In genomic region chr3:196666001-196666867, GRCh38 we compare ENCODE assay signal across 8 cellular contexts. TPM values are rescaled to one million over a fixed set of nuclear protein-coding genes. Genes with fewer than 3 reads are reported as not detected.
DNase-seq lines count a peak whose midpoint lies in the region; ATAC-seq and TF ChIP-seq lines count a peak whose summit lies in the region.

No MANE protein-coding gene starts in this region.

- no peak overlapping the region for H3K27ac Mint-ChIP-seq in activated T-helper 1 cell treated with anti-CD3 and anti-CD28 coated beads, Interleukin-12 subunit alpha, Interleukin-12 subunit beta, Interleukin-2, Interleukin-4 antibody, amounts not matched to agents 30 ng/mL and 10 ng/mL and 1 ng/mL, durations not matched to agents 14 hours and 24 hours and 36 hours

- H3K4me1 ChIP-seq in NT2/D1 (ENCODE audit: insufficient read depth, insufficient read length), result peaks cover 13% of the 10 kb centered on the region

- ATAC-seq in HG03442 (IDR thresholded peaks at IDR 0.05; ENCODE audit: unreplicated experiment) (no peak), GM21825 (IDR thresholded peaks at IDR 0.05; ENCODE audit: unreplicated experiment) (no peak)

- H3K27me3 ChIP-seq in AG04450 (ENCODE audit: control insufficient read depth, insufficient read depth, low read length) (peaks cover 6% of the 10 kb centered on the region), NT2/D1 (ENCODE audit: insufficient read depth, insufficient read length) (peaks cover 6% of the 10 kb centered on the region)

- peaks cover 12% of the 10 kb centered on the region for H3K4me1 Mint-ChIP-seq in activated T-helper 1 cell treated with anti-CD3 and anti-CD28 coated beads, Interleukin-12 subunit alpha, Interleukin-12 subunit beta, Interleukin-2, Interleukin-4 antibody, amounts not matched to agents 30 ng/mL and 10 ng/mL and 1 ng/mL, durations not matched to agents 14 hours and 24 hours and 36 hours (ENCODE audit: low read depth)

- H3K9me3 ChIP-seq in AG04450 (ENCODE audit: control insufficient read depth, insufficient read depth, low read length) (no peaks in the 10 kb centered on the region; the same call in 1 of the 2 replicates), NT2/D1 (ENCODE audit: insufficient read depth, low read length) (no peaks in the 10 kb centered on the region)

- POLR2A ChIA-PET in AG04450 (lab: Yijun Ruan, JAX), result no interaction called here

- no peak for TF ChIP-seq CTCF in AG04450 (IDR thresholded peaks at IDR 0.05; ENCODE audit: low read depth, low read length)
- no peak for TF ChIP-seq CTCF in fibroblast of the aortic adventitia (IDR thresholded peaks at IDR 0.05; ENCODE audit: insufficient read depth, low read length)

- peaks cover 3% of the 10 kb centered on the region for H3K27me3 Mint-ChIP-seq in activated T-helper 1 cell treated with anti-CD3 and anti-CD28 coated beads, Interleukin-12 subunit alpha, Interleukin-12 subunit beta, Interleukin-2, Interleukin-4 antibody, amounts not matched to agents 30 ng/mL and 10 ng/mL and 1 ng/mL, durations not matched to agents 14 hours and 24 hours and 36 hours (ENCODE audit: insufficient read depth)

- intact Hi-C loops in activated T-helper 1 cell treated with anti-CD3 and anti-CD28 coated beads, Interleukin-12 subunit alpha, Interleukin-12 subunit beta, Interleukin-2, Interleukin-4 antibody, amounts not matched to agents 30 ng/mL and 10 ng/mL and 1 ng/mL, durations not matched to agents 14 hours and 24 hours and 36 hours (cut with micrococcal nuclease), result no loop called here

- peaks cover 6% of the 10 kb centered on the region for H3K36me3 Mint-ChIP-seq in activated T-helper 1 cell treated with anti-CD3 and anti-CD28 coated beads, Interleukin-12 subunit alpha, Interleukin-12 subunit beta, Interleukin-2, Interleukin-4 antibody, amounts not matched to agents 30 ng/mL and 10 ng/mL and 1 ng/mL, durations not matched to agents 14 hours and 24 hours and 36 hours (ENCODE audit: low read depth)

- H3K9ac ChIP-seq in NT2/D1 (ENCODE audit: insufficient read length, low read depth), result no peak overlapping the region

- H3K9me3 Mint-ChIP-seq in activated T-helper 1 cell treated with anti-CD3 and anti-CD28 coated beads, Interleukin-12 subunit alpha, Interleukin-12 subunit beta, Interleukin-2, Interleukin-4 antibody, amounts not matched to agents 30 ng/mL and 10 ng/mL and 1 ng/mL, durations not matched to agents 14 hours and 24 hours and 36 hours, result no peaks in the 10 kb centered on the region

- H3K36me3 ChIP-seq in NT2/D1 (ENCODE audit: insufficient read depth, insufficient read length, low read length), result no peaks in the 10 kb centered on the region

- CTCF ChIA-PET in AG04450 (lab: Charles Lee), result interaction anchor here (0.6 kb wide), 1 partner anchor 28 kb away, joined by 4 read pairs; no protein-coding TSS in a partner anchor

- H3K4me3 ChIP-seq in AG04450 (ENCODE audit: low read depth, low read length) (no peak overlapping the region), NT2/D1 (ENCODE audit: insufficient read length, low read depth) (no peak overlapping the region), fibroblast of the aortic adventitia (ENCODE audit: low read depth, low read length) (no peak overlapping the region)

- H3K27ac ChIP-seq in AG04450 (ENCODE audit: low read depth, low read length), result peak overlapping the region; percentile 57

- no peak overlapping the region for H3K4me3 Mint-ChIP-seq in activated T-helper 1 cell treated with anti-CD3 and anti-CD28 coated beads, Interleukin-12 subunit alpha, Interleukin-12 subunit beta, Interleukin-2, Interleukin-4 antibody, amounts not matched to agents 30 ng/mL and 10 ng/mL and 1 ng/mL, durations not matched to agents 14 hours and 24 hours and 36 hours

- DNase-seq in AG04450 (ENCODE audit: low read depth, low spot score) (no peak), HT-29 (ENCODE audit: low spot score) (peak; percentile 48), NT2/D1 (ENCODE audit: low read depth, low spot score) (peak; percentile 83), fibroblast of the aortic adventitia (ENCODE audit: low read depth) (peak; percentile 49)
- no peak for DNase-seq in activated T-helper 1 cell treated with anti-CD3 and anti-CD28 coated beads, Interleukin-12 subunit alpha, Interleukin-12 subunit beta, Interleukin-2, Interleukin-4 antibody, amounts not matched to agents 30 ng/mL and 10 ng/mL and 1 ng/mL, durations not matched to agents 14 hours and 24 hours and 36 hours (ENCODE audit: low spot score)
- DNase-seq in stimulated activated CD4-positive, alpha-beta T cell treated with anti-CD3 and anti-CD28 coated beads, Interleukin-4, amount 100 ng/mL, for 1 hour, result no peak

RNA-seq across cellular contexts. Expression of gene NRROS, which starts 26.7 kb away (rescaled TPM):
- 0.10 and 0.11 TPM in 2 replicates for polyA plus RNA-seq in AG04450 (2011; rRNA removed)
- polyA minus RNA-seq in AG04450 (2011; rRNA and poly(A)+ RNA removed), result 0.09 TPM in 1 of 2 replicates, not detected in the other
- not detected in 2 replicates for total RNA-seq in HT-29 (2014; rRNA removed; shearing (Covaris generic))
- total RNA-seq in fibroblast of the aortic adventitia (ENCODE audit: low replicate concordance), result 0.65 and 2.9 TPM in 2 replicates
- total RNA-seq in activated T-helper 1 cell treated with anti-CD3 and anti-CD28 coated beads, Interleukin-12 subunit alpha, Interleukin-12 subunit beta, Interleukin-2, Interleukin-4 antibody, amounts not matched to agents 30 ng/mL and 10 ng/mL and 1 ng/mL, durations not matched to agents 14 hours and 24 hours and 36 hours, result 37.8 and 38.8 TPM in 2 replicates

RNA-seq across cellular contexts. Expression of gene CEP19, which starts 45.8 kb away (rescaled TPM):
- polyA plus RNA-seq in AG04450 (2011; rRNA removed), result 2.0 and 3.4 TPM in 2 replicates
- 0.64 and 1.00 TPM in 2 replicates for polyA minus RNA-seq in AG04450 (2011; rRNA and poly(A)+ RNA removed)
- total RNA-seq in HT-29 (2014; rRNA removed; shearing (Covaris generic)), result 0.15 and 0.52 TPM in 2 replicates
- 4.0 and 6.5 TPM in 2 replicates for total RNA-seq in fibroblast of the aortic adventitia (ENCODE audit: low replicate concordance)
- 3.9 and 4.1 TPM in 2 replicates for total RNA-seq in activated T-helper 1 cell treated with anti-CD3 and anti-CD28 coated beads, Interleukin-12 subunit alpha, Interleukin-12 subunit beta, Interleukin-2, Interleukin-4 antibody, amounts not matched to agents 30 ng/mL and 10 ng/mL and 1 ng/mL, durations not matched to agents 14 hours and 24 hours and 36 hours

RNA-seq across cellular contexts. Expression of gene PIGX, which starts 45.9 kb away (rescaled TPM):
- polyA plus RNA-seq in AG04450 (2011; rRNA removed), result 8.5 and 12.7 TPM in 2 replicates
- polyA minus RNA-seq in AG04450 (2011; rRNA and poly(A)+ RNA removed), result 3.7 and 5.1 TPM in 2 replicates
- total RNA-seq in HT-29 (2014; rRNA removed; shearing (Covaris generic)), result 16.7 and 19.7 TPM in 2 replicates
- 28.0 and 33.5 TPM in 2 replicates for total RNA-seq in fibroblast of the aortic adventitia (ENCODE audit: low replicate concordance)
- 49.7 and 52.1 TPM in 2 replicates for total RNA-seq in activated T-helper 1 cell treated with anti-CD3 and anti-CD28 coated beads, Interleukin-12 subunit alpha, Interleukin-12 subunit beta, Interleukin-2, Interleukin-4 antibody, amounts not matched to agents 30 ng/mL and 10 ng/mL and 1 ng/mL, durations not matched to agents 14 hours and 24 hours and 36 hours

Comparison
In these comparisons a context has a peak if more than half of its experiments do, and no peak if none do; other contexts are left out.
1. DNase-seq: peak in HT-29 (single experiment), NT2/D1 (single experiment) and fibroblast of the aortic adventitia (single experiment); none in AG04450 (single experiment), activated T-helper 1 cell treated with anti-CD3 and anti-CD28 coated beads, Interleukin-12 subunit alpha, Interleukin-12 subunit beta, Interleukin-2, Interleukin-4 antibody, amounts not matched to agents 30 ng/mL and 10 ng/mL and 1 ng/mL, durations not matched to agents 14 hours and 24 hours and 36 hours (single experiment) and stimulated activated CD4-positive, alpha-beta T cell treated with anti-CD3 and anti-CD28 coated beads, Interleukin-4, amount 100 ng/mL, for 1 hour (single experiment).